ENCODE assay signal across 10 cellular contexts in genomic region chr9:80649001-80649420, GRCh38.
DNase-seq lines count a peak whose midpoint lies in the region; ATAC-seq, FAIRE-seq and TF ChIP-seq lines count a peak whose summit lies in the region.
"Had no signal": no experiment of that assay in that cellular context is flagged by ENCODE, and none has a peak within 500 bp of the region (broad histone marks: within the 10 kb centered on the region; RNA-seq: fewer than 3 reads in every experiment).

No MANE protein-coding gene starts in this region.

- WGBS in HepG2 (ENCODE audit: low lambda C conversion rate) = 0% methylated on average over 3 of the region's 3 CpGs
- WGBS in right lobe of liver (ENCODE audit: insufficient coverage, low coverage, low lambda C conversion rate, missing lambda C conversion rate) = 38% methylated on average over 3 of the region's 3 CpGs

- H3K9me3 ChIP-seq in HepG2 (ENCODE audit: low read length) (0 out of 2 replicates have a peak, but pooled peaks cover 3% of the 10 kb centered on the region), right lobe of liver (no peaks in the 10 kb centered on the region), muscle layer of duodenum (ENCODE audit: control insufficient read depth in 1 of 2, low read length in 2 of 2) (no peaks in the 10 kb centered on the region)

- H3K27ac Mint-ChIP-seq in type B pancreatic cell = no peak overlapping the region
- H3K27ac Mint-ChIP-seq: natural killer cell had no signal

- intact Hi-C loops in HepG2 (cut with micrococcal nuclease; ENCODE audit: unreplicated experiment) = no loop called here
- intact Hi-C loops in right lobe of liver (cut with DNase I) = no loop called here

- H2AFZ ChIP-seq in HepG2 (ENCODE audit: low read length) = no peak overlapping the region

- H3K9me3 Mint-ChIP-seq in type B pancreatic cell = peaks cover 7% of the 10 kb centered on the region

- no peaks in the 10 kb centered on the region for H3K36me3 Mint-ChIP-seq in type B pancreatic cell
- H3K36me3 Mint-ChIP-seq: natural killer cell had no signal

- DNase-seq in HepG2 (ENCODE audit: low spot score) (no peak), right lobe of liver (no peak), fibroblast of gingiva (ENCODE audit: low read depth) (peak; percentile 81), type B pancreatic cell (ENCODE audit: extremely low spot score, unreplicated experiment) (no peak), RPMI8226 (no peak), GM19238 (ENCODE audit: insufficient read length, low spot score) (no peak), hippocampal formation (lab: John Stamatoyannopoulos, UW) (no peak)
- DNase-seq: activated effector memory CD4-positive, alpha-beta T cell treated with anti-CD3 and anti-CD28 coated beads, Interleukin-2, amount 50 U/mL, for 16 hours; natural killer cell had no signal

- H3K27me3 Mint-ChIP-seq in type B pancreatic cell = no peaks in the 10 kb centered on the region

- H3K36me3 ChIP-seq in HepG2 (replicated peaks in 1 of 2; ENCODE audit: control insufficient read depth in 1 of 2, insufficient read depth in 2 of 2, low read length in 2 of 2) = no peaks in the 10 kb centered on the region
- no peaks in the 10 kb centered on the region for H3K36me3 ChIP-seq in right lobe of liver
- H3K36me3 ChIP-seq in muscle layer of duodenum (ENCODE audit: control insufficient read depth in 1 of 2, insufficient read depth in 2 of 2, low read length in 2 of 2) = no peaks in the 10 kb centered on the region

- no peak overlapping the region for H3K9ac ChIP-seq in HepG2 (ENCODE audit: insufficient read depth, low read depth, low read length)

- no TSS peak for BruUV-seq in HepG2 (replicated peaks; lab: Mats Ljungman, UMichigan)

- TF ChIP-seq POLR2A in HepG2 (IDR thresholded peaks at IDR 0.05; ENCODE audit: insufficient read depth in 1 of 2, low read depth in 2 of 2, low read length in 2 of 2) = no peak
- TF ChIP-seq POLR2A in right lobe of liver (IDR thresholded peaks at IDR 0.05) = no peak

- no peaks in the 10 kb centered on the region for H4K20me1 ChIP-seq in HepG2 (ENCODE audit: insufficient read depth, low read length)

- TF ChIP-seq RAD21 in HepG2 (CRISPR knock-in tag; IDR thresholded peaks at IDR 0.05) = no peak

- H3K27ac ChIP-seq in HepG2 (ENCODE audit: extremely low read length, insufficient read depth, low read length) (no peak overlapping the region), right lobe of liver (no peak overlapping the region), muscle layer of duodenum (ENCODE audit: low read length) (peak overlapping the region; percentile 49)

- CTCF ChIA-PET in HepG2 (lab: Yijun Ruan, JAX; ENCODE audit: low intra/inter-chr PET ratio, low total read pairs) = no interaction called here

- in situ Hi-C loops in HepG2 (cut with HindIII; ENCODE audit: extremely low pct_ligation_motif_present, low pct_unique_long_range_greater_than_20kb) = no loop called here

- no peak overlapping the region for H3K4me2 ChIP-seq in HepG2 (ENCODE audit: low read depth, low read length)

- H3K4me1 Mint-ChIP-seq in type B pancreatic cell (ENCODE audit: unreplicated experiment) = no peaks in the 10 kb centered on the region
- H3K4me1 Mint-ChIP-seq: natural killer cell had no signal

- no peak overlapping the region for H3K4me3 Mint-ChIP-seq in type B pancreatic cell
- H3K4me3 Mint-ChIP-seq: natural killer cell had no signal

- TF ChIP-seq EP300 in HepG2 (IDR thresholded peaks at IDR 0.05; ENCODE audit: low read depth in 2 of 2, low read length in 2 of 2) (no peak), HepG2 (CRISPR knock-in tag; IDR thresholded peaks at IDR 0.05; ENCODE audit: borderline replicate concordance) (no peak)

- no peaks in the 10 kb centered on the region for H3K4me1 ChIP-seq in HepG2 (ENCODE audit: insufficient read depth, low read length)
- H3K4me1 ChIP-seq in right lobe of liver = no peaks in the 10 kb centered on the region
- no peaks in the 10 kb centered on the region for H3K4me1 ChIP-seq in muscle layer of duodenum (ENCODE audit: control insufficient read depth in 1 of 2, insufficient read depth in 2 of 2, low read length in 2 of 2)

- FAIRE-seq in HepG2 (lab: Jason Lieb, UNC) = no peak

- no peaks in the 10 kb centered on the region for H3K79me2 ChIP-seq in HepG2 (ENCODE audit: insufficient read depth, low read length)

- H3K27me3 ChIP-seq in HepG2 (ENCODE audit: control insufficient read depth in 1 of 2, insufficient read depth in 2 of 2, low read length in 2 of 2) (no peaks in the 10 kb centered on the region), right lobe of liver (no peaks in the 10 kb centered on the region), muscle layer of duodenum (ENCODE audit: low read depth, low read length) (no peaks in the 10 kb centered on the region)

- TF ChIP-seq CTCF in HepG2 (CRISPR knock-in tag; IDR thresholded peaks at IDR 0.05) = no peak
- no peak for TF ChIP-seq CTCF in right lobe of liver (IDR thresholded peaks at IDR 0.05)
- TF ChIP-seq CTCF in type B pancreatic cell (conservative IDR thresholded peaks at IDR 0.05) = no peak

- ATAC-seq in HepG2 (no peak), right lobe of liver (no peak)
- ATAC-seq: natural killer cell had no signal

- POLR2A ChIA-PET in HepG2 (lab: Yijun Ruan, JAX) = no interaction called here

- H3K4me3 ChIP-seq in HepG2 (replicated peaks in 1 of 3; ENCODE audit: insufficient read depth in 1 of 3, low read depth in 2 of 3, low read length in 3 of 3) = no peak overlapping the region
- H3K4me3 ChIP-seq in right lobe of liver = no peak overlapping the region
- H3K4me3 ChIP-seq in muscle layer of duodenum (ENCODE audit: low read depth in 1 of 2, low read length in 2 of 2) = no peak overlapping the region

TF ChIP-seq in HepG2, 621 proteins besides CTCF, POLR2A, EP300 and RAD21:
- no peak for TF ChIP-seq DMAP1 (CRISPR knock-in tag; IDR thresholded peaks at IDR 0.05)
- TF ChIP-seq MAFF (IDR thresholded peaks at IDR 0.05; ENCODE audit: low read depth, low read length) = peak; percentile 22; the same call in 1 of the 2 replicates
- TF ChIP-seq MAFK (conservative IDR thresholded peaks at IDR 0.05 in 1 of 2, IDR thresholded peaks at IDR 0.05 in 1 of 2; ENCODE audit: low read length in 2 of 2) = peak in 1 of 2 experiments; percentile 56; a peak in 2 of 4 replicates
